Comparison of ENCODE assay signal across 11 cellular contexts in genomic region chr6:140071601-140072062, GRCh38.
A peak's percentile ranks its signal among the peaks of the same experiment; 100 is the strongest.
DNase-seq lines count a peak whose midpoint lies in the region; ATAC-seq and TF ChIP-seq lines count a peak whose summit lies in the region.
"Had no signal": no experiment of that assay in that cellular context is flagged by ENCODE, and none has a peak within 500 bp of the region (broad histone marks: within the 10 kb centered on the region; RNA-seq: fewer than 3 reads in every experiment).

No MANE protein-coding gene starts in this region.

- H3K4me3 ChIP-seq in GM12865 (ENCODE audit: low read depth, low read length), result no peak overlapping the region
- no peak overlapping the region for H3K4me3 ChIP-seq in Panc1 (ENCODE audit: low read depth in 2 of 2, low read length in 2 of 2)
- H3K4me3 ChIP-seq in fibroblast of mammary gland (ENCODE audit: control insufficient read depth, low read depth, low read length), result no peak overlapping the region
- H3K4me3 ChIP-seq in smooth muscle cell, result no peak overlapping the region
- H3K4me3 ChIP-seq in upper lobe of right lung, result no peak overlapping the region

- H3K9ac ChIP-seq in smooth muscle cell (ENCODE audit: low read depth), result no peak overlapping the region

- no TSS peak for BruUV-seq in Panc1 (replicated peaks; lab: Mats Ljungman, UMichigan)

- H3K27me3 ChIP-seq in Panc1 (ENCODE audit: control insufficient read depth, insufficient read depth, low read length) (no peaks in the 10 kb centered on the region), smooth muscle cell (ENCODE audit: low read depth) (no peaks in the 10 kb centered on the region), upper lobe of right lung (no peaks in the 10 kb centered on the region)

- no peak for TF ChIP-seq CTCF in GM12865 (IDR thresholded peaks at IDR 0.05; ENCODE audit: insufficient read depth, low read depth, low read length, missing control alignments)
- TF ChIP-seq CTCF in Panc1 (IDR thresholded peaks at IDR 0.05), result no peak
- TF ChIP-seq CTCF in fibroblast of mammary gland (conservative IDR thresholded peaks at IDR 0.05; ENCODE audit: control insufficient read depth, insufficient read depth, low read depth, low read length), result no peak
- TF ChIP-seq CTCF in smooth muscle cell (IDR thresholded peaks at IDR 0.05; ENCODE audit: borderline replicate concordance, insufficient read depth, poor library complexity, severe bottlenecking), result no peak
- TF ChIP-seq CTCF in upper lobe of right lung (IDR thresholded peaks at IDR 0.05), result no peak

- H3K79me2 ChIP-seq in smooth muscle cell (ENCODE audit: low read depth), result no peaks in the 10 kb centered on the region

- peak overlapping the region; percentile 71 for H3K27ac ChIP-seq in Panc1 (ENCODE audit: low read length)
- peak overlapping the region; percentile 50 for H3K27ac ChIP-seq in smooth muscle cell (ENCODE audit: low read depth)
- no peak overlapping the region for H3K27ac ChIP-seq in upper lobe of right lung

- CTCF ChIA-PET in Panc1 (lab: Charles Lee), result no interaction called here

- H2AFZ ChIP-seq in smooth muscle cell (ENCODE audit: low read depth), result peak overlapping the region; percentile 60

- H3F3A ChIP-seq in smooth muscle cell (ENCODE audit: low read depth), result no peaks in the 10 kb centered on the region

- H3K4me2 ChIP-seq in smooth muscle cell, result peak overlapping the region; percentile 40

- intact Hi-C loops in Panc1 (cut with micrococcal nuclease; ENCODE audit: unreplicated experiment), result no loop called here
- intact Hi-C loops in upper lobe of right lung (cut with DNase I), result no loop called here

- H3K36me3 ChIP-seq in Panc1 (ENCODE audit: control insufficient read depth, insufficient read depth, low read length), result no peaks in the 10 kb centered on the region
- H3K36me3 ChIP-seq in smooth muscle cell (ENCODE audit: low read depth), result no peaks in the 10 kb centered on the region
- H3K36me3 ChIP-seq in upper lobe of right lung, result no peaks in the 10 kb centered on the region

- POLR2A ChIA-PET in Panc1 (lab: Charles Lee), result no interaction called here

- H3K4me1 ChIP-seq in Panc1 (ENCODE audit: control insufficient read depth, insufficient read depth, low read length) (peaks cover 16% of the 10 kb centered on the region), smooth muscle cell (ENCODE audit: low read depth) (peaks cover 7% of the 10 kb centered on the region), upper lobe of right lung (peaks cover 9% of the 10 kb centered on the region)

- WGBS in smooth muscle cell (ENCODE audit: low lambda C conversion rate), result 85% methylated on average over 1 of the region's 1 CpG

- in situ Hi-C loops in Panc1 (cut with HindIII; ENCODE audit: low pct_unique_long_range_greater_than_20kb, low sequenced_read_pairs), result no loop called here

- peak; percentile 20 for DNase-seq in GM12865 (ENCODE audit: low read depth)
- no peak for DNase-seq in Panc1 (ENCODE audit: low read depth, low spot score)
- peak; percentile 97 for DNase-seq in fibroblast of mammary gland (ENCODE audit: low read depth)
- DNase-seq in smooth muscle cell (lab: John Stamatoyannopoulos, UW; ENCODE audit: unreplicated experiment), result no peak
- DNase-seq in NCI-H774 (lab: John Stamatoyannopoulos, UW), result no peak
- no peak for DNase-seq in SKM-1 (lab: John Stamatoyannopoulos, UW; ENCODE audit: unreplicated experiment)
- DNase-seq in iPS-NIHi11 (ENCODE audit: low spot score), result no peak
- DNase-seq in upper lobe of right lung, result no peak
- DNase-seq: natural killer cell; NCI-H187 treated with DMSO at 0.1 percent for 48 hours; stimulated activated naive CD4-positive, alpha-beta T cell treated with Interleukin-2 at 50 U/mL for 16 hours had no signal

- H4K20me1 ChIP-seq in smooth muscle cell (ENCODE audit: low read depth), result no peaks in the 10 kb centered on the region

- ATAC-seq in Panc1 (peak; percentile 71), upper lobe of right lung (no peak)
- ATAC-seq: natural killer cell had no signal

- H3K9me3 ChIP-seq in Panc1 (ENCODE audit: control insufficient read depth, insufficient read depth, low read depth, low read length) (no peaks in the 10 kb centered on the region), smooth muscle cell (replicated peaks; ENCODE audit: low read depth) (no peaks in the 10 kb centered on the region), upper lobe of right lung (no peaks in the 10 kb centered on the region)

Comparison
In these comparisons a context has a peak if more than half of its experiments do, and no peak if none do; other contexts are left out.
1. DNase-seq: peak in GM12865 (single experiment) and fibroblast of mammary gland (single experiment); none in Panc1 (single experiment), smooth muscle cell (single experiment), NCI-H774 (single experiment), SKM-1 (single experiment), iPS-NIHi11 (single experiment) and upper lobe of right lung (single experiment).